ENCODE assay signal across 21 cellular contexts in genomic region chr9:4689013-4689412, GRCh38. TPM values are rescaled to one million over a fixed set of nuclear protein-coding genes. Genes with fewer than 3 reads are reported as not detected.
DNase-seq lines count a peak whose midpoint lies in the region; ATAC-seq and TF ChIP-seq lines count a peak whose summit lies in the region.
"Had no signal": no experiment of that assay in that cellular context is flagged by ENCODE, and none has a peak within 500 bp of the region (broad histone marks: within the 10 kb centered on the region; RNA-seq: fewer than 3 reads in every experiment).

No MANE protein-coding gene starts in this region.

- no peaks in the 10 kb centered on the region for H3K27me3 Mint-ChIP-seq in activated CD4-positive, alpha-beta T cell treated with anti-CD3 and anti-CD28 coated beads, Interleukin-2, amount 10 ng/mL, durations not matched to agents 24 days and 14 days
- H3K27me3 Mint-ChIP-seq: activated T-cell treated with anti-CD3 and anti-CD28 coated beads, Interleukin-2, amount 50 U/mL, for 24 hours had no signal

- peaks cover 46% of the 10 kb centered on the region for H3K36me3 Mint-ChIP-seq in activated CD4-positive, alpha-beta T cell treated with anti-CD3 and anti-CD28 coated beads, Interleukin-2, amount 10 ng/mL, durations not matched to agents 24 days and 14 days (ENCODE audit: low read depth)

- H3K4me1 Mint-ChIP-seq in activated CD4-positive, alpha-beta T cell treated with anti-CD3 and anti-CD28 coated beads, Interleukin-2, amount 10 ng/mL, durations not matched to agents 24 days and 14 days: peaks cover 22% of the 10 kb centered on the region

- peaks cover 37% of the 10 kb centered on the region for H3K36me3 ChIP-seq in left ventricle myocardium inferior
- H3K36me3 ChIP-seq in ascending aorta: peaks cover 4 to 33% of the 10 kb centered on the region in 2 donors
- H3K36me3 ChIP-seq in upper lobe of right lung: peaks cover 52% of the 10 kb centered on the region

- H3K9me3 Mint-ChIP-seq in activated CD4-positive, alpha-beta T cell treated with anti-CD3 and anti-CD28 coated beads, Interleukin-2, amount 10 ng/mL, durations not matched to agents 24 days and 14 days: no peaks in the 10 kb centered on the region
- H3K9me3 Mint-ChIP-seq: activated naive CD4-positive, alpha-beta T cell treated with anti-CD3 and anti-CD28 coated beads for 36 hours; activated T-cell treated with anti-CD3 and anti-CD28 coated beads, Interleukin-2, amount 50 U/mL, for 24 hours had no signal

- no peak overlapping the region for H3K27ac Mint-ChIP-seq in activated CD4-positive, alpha-beta T cell treated with anti-CD3 and anti-CD28 coated beads, Interleukin-2, amount 10 ng/mL, durations not matched to agents 24 days and 14 days

- H3K4me1 ChIP-seq in left ventricle myocardium inferior: peaks cover 83% of the 10 kb centered on the region
- H3K4me1 ChIP-seq in ascending aorta: peaks cover 0 to 45% of the 10 kb centered on the region in 2 donors
- peaks cover 19% of the 10 kb centered on the region for H3K4me1 ChIP-seq in upper lobe of right lung
- H3K4me1 ChIP-seq: Caco-2 had no signal

- H3K9me3 ChIP-seq in left ventricle myocardium inferior (replicated peaks) (no peaks in the 10 kb centered on the region), ascending aorta (no peaks in the 10 kb centered on the region), upper lobe of right lung (no peaks in the 10 kb centered on the region)
- H3K9me3 ChIP-seq: Caco-2, heart left ventricle had no signal

- TF ChIP-seq CTCF in left ventricle myocardium inferior (IDR thresholded peaks at IDR 0.05; ENCODE audit: borderline replicate concordance) (no peak), ascending aorta (IDR thresholded peaks at IDR 0.05) (no peak), fibroblast of the aortic adventitia (IDR thresholded peaks at IDR 0.05; ENCODE audit: insufficient read depth, low read length) (no peak), upper lobe of right lung (IDR thresholded peaks at IDR 0.05) (no peak), coronary artery (IDR thresholded peaks at IDR 0.05) (no peak)

- H3K4me3 Mint-ChIP-seq in activated CD4-positive, alpha-beta T cell treated with anti-CD3 and anti-CD28 coated beads, Interleukin-2, amount 10 ng/mL, durations not matched to agents 24 days and 14 days: no peak overlapping the region
- H3K4me3 Mint-ChIP-seq: activated naive CD4-positive, alpha-beta T cell treated with anti-CD3 and anti-CD28 coated beads for 36 hours; activated T-cell treated with anti-CD3 and anti-CD28 coated beads, Interleukin-2, amount 50 U/mL, for 24 hours had no signal

- no peak for DNase-seq in left ventricle myocardium inferior
- no peak for DNase-seq in left ventricle myocardium superior
- no peak for DNase-seq in ascending aorta (ENCODE audit: low spot score in 2 of 2)
- peak; percentile 42 for DNase-seq in fibroblast of the aortic adventitia (ENCODE audit: low read depth)
- DNase-seq in upper lobe of right lung: no peak
- DNase-seq in activated CD4-positive, alpha-beta T cell treated with anti-CD3 and anti-CD28 coated beads, Interleukin-2, amount 10 ng/mL, durations not matched to agents 24 days and 14 days: no peak
- no peak for DNase-seq in coronary artery (ENCODE audit: low spot score)
- DNase-seq: activated CD4-positive, CD25-positive, alpha-beta regulatory T cell treated with anti-CD3 and anti-CD28 coated beads, Interleukin-2, amount 50 U/mL, for 72 hours; activated T-cell treated with anti-CD3 and anti-CD28 coated beads, Interleukin-2, amount 50 U/mL, for 24 hours; Caco-2; dermis blood vessel endothelial cell; HCEC 1CT; heart left ventricle; NCI-H1105; NCI-H2029 treated with DMSO at 0.1 percent for 48 hours; NCI-H345; NCI-H774 had no signal

- no peak for ATAC-seq in left ventricle myocardium superior
- ATAC-seq in upper lobe of right lung: no peak
- ATAC-seq in GM21423 (IDR thresholded peaks at IDR 0.05; ENCODE audit: unreplicated experiment): no peak
- ATAC-seq: HepG2 had no signal

- H3K4me3 ChIP-seq in left ventricle myocardium inferior (no peak overlapping the region), ascending aorta (no peak overlapping the region), fibroblast of the aortic adventitia (ENCODE audit: low read depth, low read length) (no peak overlapping the region), upper lobe of right lung (no peak overlapping the region), coronary artery (no peak overlapping the region)
- H3K4me3 ChIP-seq: cardiac muscle cell, heart left ventricle had no signal

- no peaks in the 10 kb centered on the region for H3K27me3 ChIP-seq in left ventricle myocardium inferior (ENCODE audit: low read depth)
- no peaks in the 10 kb centered on the region for H3K27me3 ChIP-seq in ascending aorta
- H3K27me3 ChIP-seq in upper lobe of right lung: no peaks in the 10 kb centered on the region
- H3K27me3 ChIP-seq: cardiac muscle cell, heart left ventricle had no signal

- intact Hi-C loops in left ventricle myocardium inferior (cut with micrococcal nuclease): no loop called here
- intact Hi-C loops in left ventricle myocardium superior (cut with micrococcal nuclease): no loop called here
- intact Hi-C loops in ascending aorta (cut with DNase I): no loop called here
- intact Hi-C loops in upper lobe of right lung (cut with DNase I): loop anchor here (10.0 kb wide), 1 partner anchor 46 kb away; no protein-coding TSS in a partner anchor
- intact Hi-C loops in activated CD4-positive, alpha-beta T cell treated with anti-CD3 and anti-CD28 coated beads, Interleukin-2, amount 10 ng/mL, durations not matched to agents 24 days and 14 days (cut with micrococcal nuclease): loop anchor here (1.0 to 2.0 kb wide), 2 partner anchors 10 to 52 kb away; partner anchors contain the start of genes AK3 and CDC37L1

- H3K27ac ChIP-seq in left ventricle myocardium inferior (replicated peaks): peak overlapping the region; percentile 12
- H3K27ac ChIP-seq in ascending aorta: peak overlapping the region; percentile 70 to 74
- peak overlapping the region; percentile 9 for H3K27ac ChIP-seq in upper lobe of right lung
- peak overlapping the region in 1 of 2 donors; percentile 69 for H3K27ac ChIP-seq in coronary artery

RNA-seq across cellular contexts. Expression of gene CDC37L1, which starts 9.6 kb away (rescaled TPM):
- total RNA-seq in left ventricle myocardium inferior: 42.4 TPM
- total RNA-seq in left ventricle myocardium superior: 35.3 TPM
- 17.2 TPM for total RNA-seq in ascending aorta
- 17.5 and 35.2 TPM in 2 replicates for total RNA-seq in fibroblast of the aortic adventitia (ENCODE audit: low replicate concordance)
- 23.6 TPM for total RNA-seq in upper lobe of right lung
- total RNA-seq in activated CD4-positive, alpha-beta T cell treated with anti-CD3 and anti-CD28 coated beads, Interleukin-2, amount 10 ng/mL, durations not matched to agents 24 days and 14 days: 11.3 and 12.1 TPM in 2 replicates

RNA-seq across cellular contexts. Expression of gene SPATA6L, which starts 22.7 kb away (rescaled TPM):
- 0.96 TPM for total RNA-seq in left ventricle myocardium inferior
- total RNA-seq in left ventricle myocardium superior: 0.87 TPM
- not detected for total RNA-seq in ascending aorta
- 0.25 and 1.2 TPM in 2 replicates for total RNA-seq in fibroblast of the aortic adventitia (ENCODE audit: low replicate concordance)
- total RNA-seq in upper lobe of right lung: 12.6 TPM
- total RNA-seq in activated CD4-positive, alpha-beta T cell treated with anti-CD3 and anti-CD28 coated beads, Interleukin-2, amount 10 ng/mL, durations not matched to agents 24 days and 14 days: not detected in 2 replicates

RNA-seq across cellular contexts. Expression of gene PLPP6, which starts 26.9 kb away (rescaled TPM):
- total RNA-seq in left ventricle myocardium inferior (2.1 TPM), left ventricle myocardium superior (1.8 TPM), ascending aorta (19.2 TPM), fibroblast of the aortic adventitia (ENCODE audit: low replicate concordance) (4.6 and 8.8 TPM in 2 replicates), upper lobe of right lung (5.5 TPM)
- 5.5 and 6.0 TPM in 2 replicates for total RNA-seq in activated CD4-positive, alpha-beta T cell treated with anti-CD3 and anti-CD28 coated beads, Interleukin-2, amount 10 ng/mL, durations not matched to agents 24 days and 14 days

RNA-seq across cellular contexts. Expression of gene AK3, which starts 52.0 kb away (rescaled TPM):
- total RNA-seq in left ventricle myocardium inferior (197 TPM), left ventricle myocardium superior (219 TPM), ascending aorta (37.1 TPM), fibroblast of the aortic adventitia (ENCODE audit: low replicate concordance) (47.4 and 74.1 TPM in 2 replicates), upper lobe of right lung (44.2 TPM)
- 22.9 and 27.3 TPM in 2 replicates for total RNA-seq in activated CD4-positive, alpha-beta T cell treated with anti-CD3 and anti-CD28 coated beads, Interleukin-2, amount 10 ng/mL, durations not matched to agents 24 days and 14 days

Comparison
In these comparisons a context has a peak if more than half of its experiments do, and no peak if none do; other contexts are left out.
1. intact Hi-C loops: an anchor here in upper lobe of right lung (10.0 kb wide) and activated CD4-positive, alpha-beta T cell treated with anti-CD3 and anti-CD28 coated beads, Interleukin-2, amount 10 ng/mL, durations not matched to agents 24 days and 14 days (1.0 to 2.0 kb wide); none called in left ventricle myocardium inferior, left ventricle myocardium superior and ascending aorta.